ENCODE assay signal across 16 cellular contexts in the genomic region with DNA sequence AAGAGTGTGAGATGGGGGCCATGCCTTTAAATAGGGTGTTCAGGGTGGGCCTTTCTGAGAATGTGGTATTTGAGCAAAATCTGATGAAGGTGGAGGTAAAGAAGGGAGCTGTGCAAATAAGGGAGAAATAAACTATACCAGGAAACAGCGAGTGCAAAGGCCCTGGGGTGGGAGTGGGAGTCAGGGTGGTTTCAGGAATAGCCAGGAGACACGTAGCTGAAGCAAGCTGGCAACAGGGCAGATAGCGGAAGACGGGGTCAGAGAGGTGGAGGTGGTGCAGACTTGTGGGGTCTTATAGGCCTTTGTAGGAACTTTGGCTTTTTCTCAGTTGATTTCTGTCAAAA. TPM values are rescaled to one million over a fixed set of nuclear protein-coding genes. Genes with fewer than 3 reads are reported as not detected.
"Had no signal": no experiment of that assay in that cellular context is flagged by ENCODE, and none has a peak within 500 bp of the region (broad histone marks: within the 10 kb centered on the region; RNA-seq: fewer than 3 reads in every experiment).

No MANE protein-coding gene starts in this region.

- DNase-seq: activated B cell treated with CpG ODN at 0.5 μM for 24 hours; activated CD4-positive, alpha-beta T cell treated with anti-CD3 and anti-CD28 coated beads, Interleukin-2, amount 50 U/mL, for 1 hour; activated effector memory CD4-positive, alpha-beta T cell treated with anti-CD3 and anti-CD28 coated beads, Interleukin-2, amount 50 U/mL, for 16 hours; activated T-cell treated with anti-CD3 and anti-CD28 coated beads, Interleukin-2, amount 50 U/mL, for 4 hours; anterior cingulate cortex; hippocampal formation; kidney glomerular epithelial cell; ovary; SK-N-SH; transverse colon had no signal

- ATAC-seq: activated T-cell treated with anti-CD3 and anti-CD28 coated beads, Interleukin-2, amount 50 U/mL, for 4 hours; stimulated activated memory B cell treated with anti-CD40 and anti-IgM and Interleukin-4, amounts not matched to agents 10 μg/mL and 1 μg/mL and 100 μg/mL, for 72 hours had no signal

- H3K4me3 ChIP-seq: ovary, transverse colon had no signal

- H3K9me3 ChIP-seq: ovary, SK-N-SH, transverse colon had no signal

- H3K27ac ChIP-seq: ovary, transverse colon had no signal

- H3K4me3 Mint-ChIP-seq: activated B cell treated with CpG ODN at 0.5 μM for 24 hours; activated naive CD8-positive, alpha-beta T cell; activated T-cell treated with anti-CD3 and anti-CD28 coated beads, Interleukin-2, amount 50 U/mL, for 4 hours; mesothelial cell of epicardium; neural crest cell; stimulated activated memory B cell treated with anti-CD40 and anti-IgM and Interleukin-4, amounts not matched to agents 10 μg/mL and 1 μg/mL and 100 μg/mL, for 72 hours had no signal

- H3K36me3 ChIP-seq: ovary, transverse colon had no signal

- H3K27me3 ChIP-seq: ovary, transverse colon had no signal

- H3K27me3 Mint-ChIP-seq: activated naive CD8-positive, alpha-beta T cell; stimulated activated memory B cell treated with anti-CD40 and anti-IgM and Interleukin-4, amounts not matched to agents 10 μg/mL and 1 μg/mL and 100 μg/mL, for 72 hours had no signal

- H3K36me3 Mint-ChIP-seq: activated naive CD8-positive, alpha-beta T cell; mesothelial cell of epicardium; stimulated activated memory B cell treated with anti-CD40 and anti-IgM and Interleukin-4, amounts not matched to agents 10 μg/mL and 1 μg/mL and 100 μg/mL, for 72 hours had no signal

- H3K9me3 Mint-ChIP-seq: activated B cell treated with CpG ODN at 0.5 μM for 24 hours; activated T-cell treated with anti-CD3 and anti-CD28 coated beads, Interleukin-2, amount 50 U/mL, for 4 hours; mesothelial cell of epicardium; neural crest cell; stimulated activated memory B cell treated with anti-CD40 and anti-IgM and Interleukin-4, amounts not matched to agents 10 μg/mL and 1 μg/mL and 100 μg/mL, for 72 hours had no signal

- H3K27ac Mint-ChIP-seq: activated naive CD8-positive, alpha-beta T cell; mesothelial cell of epicardium; stimulated activated memory B cell treated with anti-CD40 and anti-IgM and Interleukin-4, amounts not matched to agents 10 μg/mL and 1 μg/mL and 100 μg/mL, for 72 hours had no signal

RNA-seq across cellular contexts. Expression of a gene that starts 51.6 kb away (rescaled TPM):
- total RNA-seq: glomerular endothelial cell, mesothelial cell of epicardium, myocyte, neural crest cell had no signal
- polyA plus RNA-seq: SK-N-SH had no signal
